12 cellular contexts compared by ENCODE assay signal in genomic region chr5:137078171-137078665, GRCh38.
DNase-seq lines count a peak whose midpoint lies in the region; ATAC-seq and TF ChIP-seq lines count a peak whose summit lies in the region.
"Had no signal": no experiment of that assay in that cellular context is flagged by ENCODE, and none has a peak within 500 bp of the region (broad histone marks: within the 10 kb centered on the region; RNA-seq: fewer than 3 reads in every experiment).

No MANE protein-coding gene starts in this region.

- H2AFZ ChIP-seq in GM23338, result no peak overlapping the region

- H3K9me3 Mint-ChIP-seq in GM23338, result no peaks in the 10 kb centered on the region

- H3K27me3 Mint-ChIP-seq in GM23338 (ENCODE audit: insufficient read depth, low read depth, poor library complexity), result peaks cover 6% of the 10 kb centered on the region

- no peaks in the 10 kb centered on the region for H3K79me2 ChIP-seq in GM23338 (replicated peaks; ENCODE audit: insufficient read depth)

- H3K9me2 ChIP-seq in GM23338 (ENCODE audit: insufficient read depth), result no peaks in the 10 kb centered on the region; the same call in 1 of the 2 replicates

- no peak overlapping the region for H3K27ac ChIP-seq in GM23338 (ENCODE audit: low read depth)

- H3F3A ChIP-seq in GM23338 (replicated peaks; ENCODE audit: low read depth), result no peaks in the 10 kb centered on the region

- H3K4me3 ChIP-seq in GM23338, result no peak overlapping the region

- H3K4me1 ChIP-seq in GM23338 (ENCODE audit: insufficient read depth), result no peaks in the 10 kb centered on the region

- ATAC-seq in GM23338 (no peak), HG02798 (IDR thresholded peaks at IDR 0.05; ENCODE audit: poor library complexity, unreplicated experiment) (no peak), GM21737 (IDR thresholded peaks at IDR 0.05; ENCODE audit: unreplicated experiment) (no peak)

- H3K36me3 Mint-ChIP-seq in GM23338 (ENCODE audit: low read depth), result no peaks in the 10 kb centered on the region

- H3K4me1 Mint-ChIP-seq in GM23338, result peaks cover 28% of the 10 kb centered on the region

- H3K27ac Mint-ChIP-seq in GM23338, result no peak overlapping the region

- DNase-seq in GM23338 (ENCODE audit: low spot score) (peak; percentile 11), NCI-H2107 treated with DMSO at 0.1 percent for 48 hours (lab: John Stamatoyannopoulos, UW; ENCODE audit: unreplicated experiment) (peak; percentile 23), astrocyte of the hippocampus (ENCODE audit: low read depth, low spot score) (peak; percentile 63), occipital lobe (lab: John Stamatoyannopoulos, UW) (peak; percentile 38), superior temporal gyrus (ENCODE audit: extremely low spot score) (no peak)
- DNase-seq: activated effector memory CD4-positive, alpha-beta T cell treated with anti-CD3 and anti-CD28 coated beads, Interleukin-2, amount 50 U/mL, for 16 hours; dermis blood vessel endothelial cell; DMS79 treated with DMSO at 0.1 percent for 48 hours; Kasumi-1; stimulated activated naive CD4-positive, alpha-beta T cell had no signal

- TF ChIP-seq CTCF in GM23338 (conservative IDR thresholded peaks at IDR 0.05; ENCODE audit: low read depth in 2 of 2), result no peak

- H3K36me3 ChIP-seq in GM23338 (ENCODE audit: insufficient read depth), result no peaks in the 10 kb centered on the region

- H3K4me3 Mint-ChIP-seq in GM23338, result no peak overlapping the region

- no peaks in the 10 kb centered on the region for H4K20me1 ChIP-seq in GM23338 (replicated peaks; ENCODE audit: insufficient read depth)

- no peak overlapping the region for H3K4me2 ChIP-seq in GM23338

- H3K27me3 ChIP-seq in GM23338 (ENCODE audit: insufficient read depth), result no peaks in the 10 kb centered on the region

TF ChIP-seq in GM23338, 12 proteins besides CTCF, POLR2A, EP300 and RAD21:
- no peak for TF ChIP-seq POLR2AphosphoS5 (IDR thresholded peaks at IDR 0.05; ENCODE audit: low read depth)
- TF ChIP-seq CREB1 (CRISPR knock-in tag; IDR thresholded peaks at IDR 0.05; ENCODE audit: low read depth), result no peak
